In the genomic region with DNA sequence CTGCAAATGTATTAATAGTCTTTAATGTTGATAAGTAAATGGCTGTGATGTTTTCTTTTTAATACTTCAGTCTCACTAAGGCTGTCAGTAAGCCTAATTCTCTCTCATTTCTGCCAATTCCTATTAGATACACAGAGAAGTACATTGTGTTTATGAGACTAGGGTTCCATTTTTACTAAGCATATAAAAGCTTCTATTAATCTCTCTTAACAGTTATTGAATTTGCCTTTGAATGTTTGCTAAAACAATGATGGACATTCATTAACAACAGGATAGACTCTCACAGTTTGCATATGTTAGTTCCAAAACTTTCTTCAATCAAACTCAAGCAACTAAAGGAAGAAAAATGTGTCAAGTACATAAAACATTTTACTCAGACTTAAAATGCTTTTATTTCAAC, we compare ENCODE assay signal across 24 cellular contexts.
"Had no signal": no experiment of that assay in that cellular context is flagged by ENCODE, and none has a peak within 500 bp of the region (broad histone marks: within the 10 kb centered on the region; RNA-seq: fewer than 3 reads in every experiment).

No MANE protein-coding gene starts in this region.

- H3K36me3 Mint-ChIP-seq: mesothelial cell of epicardium; naive B cell; natural killer cell treated with Interleukin-12 subunit alpha and Interleukin-12 subunit beta and Interleukin-15 and Interleukin-18, amount 100 ng/mL, for 72 hours; stimulated activated effector memory CD8-positive, alpha-beta T cell treated with anti-CD3 and anti-CD28 coated beads, Interleukin-12 subunit alpha, Interleukin-12 subunit beta, amount 100 ng/mL, for 72 hours had no signal

- DNase-seq: islet precursor cell; left ventricle myocardium inferior; mesendoderm; naive B cell; ovary; posterior cingulate gyrus; retina; right cardiac atrium; spleen; stimulated activated CD4-positive, alpha-beta T cell treated with anti-CD3 and anti-CD28 coated beads, Interleukin-4, amount 100 ng/mL, for 24 hours; stimulated activated naive CD4-positive, alpha-beta T cell; upper lobe of left lung had no signal

- H2AFZ ChIP-seq: hepatocyte had no signal

- H3K9me3 Mint-ChIP-seq: mesothelial cell of epicardium; naive B cell; stimulated activated naive CD8-positive, alpha-beta T cell treated with anti-CD3 and anti-CD28 coated beads, Interleukin-15, Interleukin-2, amounts not matched to agents 100 ng/mL and 50 ng/mL, for 24 hours had no signal

- H3K27ac Mint-ChIP-seq: mesothelial cell of epicardium; naive B cell; natural killer cell treated with Interleukin-12 subunit alpha and Interleukin-12 subunit beta and Interleukin-15 and Interleukin-18, amount 100 ng/mL, for 72 hours; stimulated activated effector memory CD8-positive, alpha-beta T cell treated with anti-CD3 and anti-CD28 coated beads, Interleukin-12 subunit alpha, Interleukin-12 subunit beta, amount 100 ng/mL, for 72 hours; stimulated activated naive CD8-positive, alpha-beta T cell treated with anti-CD3 and anti-CD28 coated beads, Interleukin-15, Interleukin-2, amounts not matched to agents 100 ng/mL and 50 ng/mL, for 24 hours had no signal

- H3K4me3 Mint-ChIP-seq: mesothelial cell of epicardium; naive B cell; natural killer cell treated with Interleukin-12 subunit alpha and Interleukin-12 subunit beta and Interleukin-15 and Interleukin-18, amount 100 ng/mL, for 72 hours; stimulated activated effector memory CD8-positive, alpha-beta T cell treated with anti-CD3 and anti-CD28 coated beads, Interleukin-12 subunit alpha, Interleukin-12 subunit beta, amount 100 ng/mL, for 72 hours; stimulated activated naive CD8-positive, alpha-beta T cell treated with anti-CD3 and anti-CD28 coated beads, Interleukin-15, Interleukin-2, amounts not matched to agents 100 ng/mL and 50 ng/mL, for 24 hours had no signal

- ATAC-seq: natural killer cell treated with Interleukin-12 subunit alpha and Interleukin-12 subunit beta and Interleukin-15 and Interleukin-18, amount 100 ng/mL, for 72 hours; right cardiac atrium; sciatic nerve; stimulated activated effector memory CD8-positive, alpha-beta T cell treated with anti-CD3 and anti-CD28 coated beads, Interleukin-12 subunit alpha, Interleukin-12 subunit beta, amount 100 ng/mL, for 72 hours had no signal

- H3K4me1 ChIP-seq: left ventricle myocardium inferior, prostate gland, spleen, suprapubic skin, upper lobe of left lung had no signal

- H3K79me2 ChIP-seq: hepatocyte had no signal

- H3K4me3 ChIP-seq: hepatocyte, left ventricle myocardium inferior, lung, ovary, prostate gland, skin epidermis, spleen, suprapubic skin, tibial nerve, upper lobe of left lung, vagina had no signal

- H3K27me3 Mint-ChIP-seq: naive B cell; natural killer cell treated with Interleukin-12 subunit alpha and Interleukin-12 subunit beta and Interleukin-15 and Interleukin-18, amount 100 ng/mL, for 72 hours; stimulated activated naive CD8-positive, alpha-beta T cell treated with anti-CD3 and anti-CD28 coated beads, Interleukin-15, Interleukin-2, amounts not matched to agents 100 ng/mL and 50 ng/mL, for 24 hours had no signal

- H3K36me3 ChIP-seq: left ventricle myocardium inferior, ovary, prostate gland, spleen, suprapubic skin, tibial nerve, upper lobe of left lung, vagina had no signal

- H3K27ac ChIP-seq: hepatocyte, left ventricle myocardium inferior, ovary, prostate gland, skin epidermis, spleen, suprapubic skin, upper lobe of left lung, vagina had no signal

- H3K4me2 ChIP-seq: hepatocyte had no signal

- H3K27me3 ChIP-seq: hepatocyte, ovary, spleen, suprapubic skin, tibial nerve, upper lobe of left lung, vagina had no signal

- H3K9me3 ChIP-seq: left ventricle myocardium inferior, ovary, prostate gland, spleen, suprapubic skin, tibial nerve, upper lobe of left lung, vagina had no signal

- H3K4me1 Mint-ChIP-seq: naive B cell; stimulated activated effector memory CD8-positive, alpha-beta T cell treated with anti-CD3 and anti-CD28 coated beads, Interleukin-12 subunit alpha, Interleukin-12 subunit beta, amount 100 ng/mL, for 72 hours had no signal
